8 cellular contexts compared by ENCODE assay signal in the genomic region with DNA sequence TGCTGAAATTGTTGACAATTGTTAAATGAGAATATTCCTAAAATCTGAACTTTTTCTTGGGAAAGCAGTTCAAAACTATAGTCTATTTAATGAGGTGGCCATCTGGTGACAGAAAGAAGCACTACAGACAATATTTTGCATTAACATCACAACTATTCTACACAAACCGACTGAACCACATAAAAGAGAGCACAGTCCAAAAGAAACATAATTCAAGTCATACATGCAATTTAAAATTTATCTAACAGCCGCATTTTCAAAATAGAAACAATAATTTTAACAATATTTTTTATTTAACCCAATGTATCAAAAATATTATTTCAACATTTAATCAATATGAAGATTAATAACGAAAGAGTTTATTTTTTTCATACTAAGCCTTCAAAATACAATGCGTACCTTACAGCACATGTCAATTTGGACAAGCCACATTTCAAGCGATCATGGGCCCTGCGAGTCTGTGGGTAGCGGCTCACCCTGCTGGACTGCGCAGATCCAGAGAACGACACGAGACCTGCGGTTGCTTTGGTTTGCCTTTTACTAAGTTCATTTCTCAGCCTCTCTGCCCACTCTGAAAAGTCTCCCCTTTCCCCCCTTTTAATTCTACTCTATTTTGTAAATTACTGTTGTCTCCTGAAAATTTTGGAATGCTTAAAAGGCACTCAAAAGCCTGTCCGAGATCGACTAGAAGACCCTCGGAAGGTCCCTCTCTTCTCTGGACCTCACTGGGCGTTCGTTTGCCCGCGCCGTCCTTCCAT. TPM values are rescaled to one million over a fixed set of nuclear protein-coding genes. Genes with fewer than 3 reads are reported as not detected.
A peak's percentile ranks its signal among the peaks of the same experiment; 100 is the strongest.
DNase-seq lines count a peak whose midpoint lies in the region; ATAC-seq, FAIRE-seq and TF ChIP-seq lines count a peak whose summit lies in the region.

No MANE protein-coding gene starts in this region.

- no peak overlapping the region for H3K27ac ChIP-seq in Karpas-422 (ENCODE audit: low read length)
- H3K27ac ChIP-seq in upper lobe of right lung: no peak overlapping the region

- no peaks in the 10 kb centered on the region for H3K9me2 ChIP-seq in Karpas-422 (replicated peaks; ENCODE audit: insufficient read depth, low read length)

- CTCF ChIA-PET in BJ (lab: Yijun Ruan, JAX): interaction anchor here (1.3 kb wide), 1 partner anchor 13 kb away, joined by 3 read pairs; no protein-coding TSS in a partner anchor

- H3K27me3 Mint-ChIP-seq in mesothelial cell of epicardium (ENCODE audit: low read depth): no peaks in the 10 kb centered on the region

- peak; percentile 91 for FAIRE-seq in endometrium (lab: Jason Lieb, UNC)

- H3K4me3 ChIP-seq in BJ (ENCODE audit: low read depth, low read length): peak overlapping the region; percentile 16
- peak overlapping the region; percentile 73 for H3K4me3 ChIP-seq in Karpas-422 (ENCODE audit: low read length)
- peak overlapping the region; percentile 47 for H3K4me3 ChIP-seq in upper lobe of right lung

- H3K4me2 ChIP-seq in Karpas-422 (ENCODE audit: low read depth, low read length, poor library complexity, severe bottlenecking): peak overlapping the region; percentile 85

- intact Hi-C loops in upper lobe of right lung (cut with DNase I): no loop called here

- H3K9me3 Mint-ChIP-seq in mesothelial cell of epicardium: no peaks in the 10 kb centered on the region

- ATAC-seq in GM18511 (IDR thresholded peaks at IDR 0.05; ENCODE audit: unreplicated experiment): peak; percentile 77
- ATAC-seq in upper lobe of right lung: peak; percentile 70

- H3K4me3 Mint-ChIP-seq in mesothelial cell of epicardium: peak overlapping the region; percentile 79

- H3K9me3 ChIP-seq in Karpas-422 (ENCODE audit: low read length): no peaks in the 10 kb centered on the region
- H3K9me3 ChIP-seq in upper lobe of right lung: no peaks in the 10 kb centered on the region

- H3K9ac ChIP-seq in Karpas-422 (ENCODE audit: low read length): peak overlapping the region; percentile 59

- H3K4me1 ChIP-seq in Karpas-422 (ENCODE audit: low read length): peaks cover 9% of the 10 kb centered on the region
- H3K4me1 ChIP-seq in upper lobe of right lung: peaks cover 13% of the 10 kb centered on the region

- no peaks in the 10 kb centered on the region for H3K36me3 Mint-ChIP-seq in mesothelial cell of epicardium

- TF ChIP-seq CTCF in BJ (IDR thresholded peaks at IDR 0.05; ENCODE audit: insufficient read depth, low read depth, low read length): peak; percentile 41; the same call in 1 of the 2 replicates
- peak; percentile 53 for TF ChIP-seq CTCF in mesothelial cell of epicardium (IDR thresholded peaks at IDR 0.05; ENCODE audit: unreplicated experiment)
- peak; percentile 40 for TF ChIP-seq CTCF in upper lobe of right lung (IDR thresholded peaks at IDR 0.05)

- H3K4me1 Mint-ChIP-seq in mesothelial cell of epicardium: peaks cover 8% of the 10 kb centered on the region

- no peaks in the 10 kb centered on the region for H4K20me1 ChIP-seq in Karpas-422 (ENCODE audit: insufficient read depth, low read depth, low read length)

- no peaks in the 10 kb centered on the region for H3K36me3 ChIP-seq in BJ (ENCODE audit: control insufficient read depth, insufficient read depth, low read length)
- H3K36me3 ChIP-seq in Karpas-422 (ENCODE audit: insufficient read depth, low read length): no peaks in the 10 kb centered on the region
- H3K36me3 ChIP-seq in upper lobe of right lung: no peaks in the 10 kb centered on the region

- POLR2A ChIA-PET in BJ (lab: Charles Lee): no interaction called here

- peak overlapping the region; percentile 91 for H2AFZ ChIP-seq in Karpas-422 (ENCODE audit: low read length)

- H3K27me3 ChIP-seq in BJ (ENCODE audit: control insufficient read depth, insufficient read depth, low read length) (peaks cover 11% of the 10 kb centered on the region), Karpas-422 (ENCODE audit: low read length) (peaks cover 5% of the 10 kb centered on the region; the same call in 1 of the 2 replicates), upper lobe of right lung (peaks cover 37% of the 10 kb centered on the region)

- H3K79me2 ChIP-seq in Karpas-422 (ENCODE audit: low read length): no peaks in the 10 kb centered on the region

- no peak for DNase-seq in BJ (ENCODE audit: low read depth)
- no peak for DNase-seq in Karpas-422
- DNase-seq in SW480 (ENCODE audit: low spot score): peak; percentile 47
- peak in 1 of 2 experiments; percentile 40 for DNase-seq in mesothelial cell of epicardium (ENCODE audit: low spot score in 2 of 2, unreplicated experiment in 2 of 2)
- DNase-seq in upper lobe of right lung: no peak
- DNase-seq in activated CD4-positive, CD25-positive, alpha-beta regulatory T cell treated with anti-CD3 and anti-CD28 coated beads, Interleukin-2, amount 50 U/mL, for 72 hours: no peak

- H3K27ac Mint-ChIP-seq in mesothelial cell of epicardium: peak overlapping the region; percentile 43

RNA-seq across cellular contexts. Expression of a gene that starts 0.9 kb away (rescaled TPM):
- polyA plus RNA-seq in BJ (2011; rRNA removed): not detected in 2 replicates
- polyA minus RNA-seq in BJ (2011; rRNA and poly(A)+ RNA removed): not detected in 2 replicates
- total RNA-seq in Karpas-422 (2014; rRNA removed; shearing (Covaris generic); ENCODE audit: low replicate concordance): not detected in 2 replicates
- total RNA-seq in mesothelial cell of epicardium: 0.34 to 0.45 TPM (median 0.44 TPM) in 3 replicates
- not detected for total RNA-seq in upper lobe of right lung

RNA-seq across cellular contexts. Expression of a gene that starts 48.4 kb away (rescaled TPM):
- 0.18 and 0.36 TPM in 2 replicates for polyA plus RNA-seq in BJ (2011; rRNA removed)
- 0.14 TPM in 1 of 2 replicates, not detected in the other for polyA minus RNA-seq in BJ (2011; rRNA and poly(A)+ RNA removed)
- total RNA-seq in Karpas-422 (2014; rRNA removed; shearing (Covaris generic); ENCODE audit: low replicate concordance): 0.32 TPM in 1 of 2 replicates, not detected in the other
- 0.34 to 0.78 TPM (median 0.53 TPM) in 3 replicates for total RNA-seq in mesothelial cell of epicardium
- 9.6 TPM for total RNA-seq in upper lobe of right lung

Comparison
In these comparisons a context has a peak if more than half of its experiments do, and no peak if none do; other contexts are left out.
1. H3K4me3 ChIP-seq: peak in every context shown above with its lines; median percentile 73 in Karpas-422; 47 in upper lobe of right lung; 16 in BJ.